In the genomic region with DNA sequence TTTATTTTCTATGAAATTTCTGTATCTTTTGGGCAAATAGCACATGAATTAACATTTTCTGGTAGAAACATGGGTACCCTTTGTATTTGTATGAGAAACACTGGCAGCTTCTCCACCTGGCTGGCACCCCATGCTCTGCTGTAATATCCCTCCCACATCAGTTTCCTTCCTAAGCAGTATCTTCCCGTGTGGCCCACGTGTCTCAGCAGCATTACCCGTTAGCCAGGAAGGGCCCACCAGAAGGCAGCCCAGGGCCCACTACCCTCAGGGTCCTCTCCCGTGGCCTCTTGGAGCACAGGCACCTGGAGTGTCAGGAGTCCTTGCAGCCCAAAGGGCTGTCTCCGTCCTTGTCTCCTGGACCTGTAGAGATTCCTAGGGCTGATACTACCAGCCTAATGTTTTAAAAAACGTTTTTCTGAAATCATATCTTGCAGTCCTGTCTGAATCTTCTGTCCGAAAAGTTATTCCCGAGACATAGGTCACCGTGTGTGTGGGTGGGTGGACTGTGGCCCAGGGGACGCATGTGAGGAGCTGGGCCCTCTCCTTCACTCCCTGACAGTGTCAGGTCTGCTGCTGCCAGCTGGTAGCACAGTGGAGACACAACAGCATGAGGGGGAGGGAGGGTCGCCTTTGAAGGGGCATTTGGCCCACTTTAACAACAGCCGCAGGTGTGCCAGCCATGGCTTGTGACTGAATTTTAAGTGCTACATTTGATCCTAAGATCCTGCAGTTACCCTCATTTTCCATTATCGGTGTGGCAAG, we compare ENCODE assay signal across 34 cellular contexts. TPM values are rescaled to one million over a fixed set of nuclear protein-coding genes. Genes with fewer than 3 reads are reported as not detected.
"Had no signal": no experiment of that assay in that cellular context is flagged by ENCODE, and none has a peak within 500 bp of the region (broad histone marks: within the 10 kb centered on the region; RNA-seq: fewer than 3 reads in every experiment).

No MANE protein-coding gene starts in this region.

- H3K4me1 Mint-ChIP-seq: endodermal cell, mesothelial cell of epicardium, neural progenitor cell had no signal

- H3K4me3 ChIP-seq: colonic mucosa, esophagus muscularis mucosa, gastroesophageal sphincter, heart right ventricle, lung, mucosa of descending colon, neural progenitor cell, psoas muscle, sigmoid colon, thoracic aorta, transverse colon, vagina had no signal

- H3K9me3 ChIP-seq: colonic mucosa, esophagus muscularis mucosa, gastroesophageal sphincter, heart right ventricle, mucosa of descending colon, psoas muscle, sigmoid colon, thoracic aorta, transverse colon, vagina had no signal

- H3K27ac Mint-ChIP-seq: dendritic cell treated with granulocyte-macrophage colony-stimulating factor and Interleukin-4, amounts not matched to agents 40 ng/mL and 50 ng/mL, for 4 days; mesothelial cell of epicardium; natural killer cell treated with Interleukin-12 subunit alpha and Interleukin-12 subunit beta and Interleukin-15 and Interleukin-18, amount 100 ng/mL, for 72 hours; stimulated activated effector memory CD8-positive, alpha-beta T cell treated with anti-CD3 and anti-CD28 coated beads, Interleukin-12 subunit alpha, Interleukin-12 subunit beta, amount 100 ng/mL, for 72 hours; stimulated activated naive CD8-positive, alpha-beta T cell treated with anti-CD3 and anti-CD28 coated beads, Interleukin-15, Interleukin-2, amounts not matched to agents 100 ng/mL and 50 ng/mL, for 24 hours had no signal

- H3K27me3 ChIP-seq: colonic mucosa, esophagus muscularis mucosa, foreskin keratinocyte, gastroesophageal sphincter, heart right ventricle, neural progenitor cell, sigmoid colon, transverse colon, vagina had no signal

- H3K27me3 Mint-ChIP-seq: dendritic cell treated with granulocyte-macrophage colony-stimulating factor and Interleukin-4, amounts not matched to agents 40 ng/mL and 50 ng/mL, for 4 days; naive B cell; natural killer cell treated with Interleukin-12 subunit alpha and Interleukin-12 subunit beta and Interleukin-15 and Interleukin-18, amount 100 ng/mL, for 72 hours; stimulated activated naive CD8-positive, alpha-beta T cell treated with anti-CD3 and anti-CD28 coated beads, Interleukin-15, Interleukin-2, amounts not matched to agents 100 ng/mL and 50 ng/mL, for 24 hours had no signal

- H3K4me3 Mint-ChIP-seq: dendritic cell treated with granulocyte-macrophage colony-stimulating factor and Interleukin-4, amounts not matched to agents 40 ng/mL and 50 ng/mL, for 4 days; endodermal cell; immature natural killer cell; mesothelial cell of epicardium; naive B cell; natural killer cell treated with Interleukin-12 subunit alpha and Interleukin-12 subunit beta and Interleukin-15 and Interleukin-18, amount 100 ng/mL, for 72 hours; neural progenitor cell; stimulated activated effector memory CD8-positive, alpha-beta T cell treated with anti-CD3 and anti-CD28 coated beads, Interleukin-12 subunit alpha, Interleukin-12 subunit beta, amount 100 ng/mL, for 72 hours; stimulated activated naive CD8-positive, alpha-beta T cell treated with anti-CD3 and anti-CD28 coated beads, Interleukin-15, Interleukin-2, amounts not matched to agents 100 ng/mL and 50 ng/mL, for 24 hours had no signal

- DNase-seq: colonic mucosa; effector CD8-positive, alpha-beta T cell; endodermal cell; foreskin keratinocyte; heart right ventricle; hippocampal formation; immature natural killer cell; islet precursor cell; mesenchymal stem cell; mucosa of descending colon; naive B cell; psoas muscle; right cardiac atrium; sigmoid colon; stimulated activated CD4-positive, alpha-beta T cell treated with anti-CD3 and anti-CD28 coated beads, Interleukin-2, amount 100 ng/mL, for 24 hours; stimulated activated CD4-positive, alpha-beta T cell treated with anti-CD3 and anti-CD28 coated beads, Interleukin-4, amount 100 ng/mL, for 24 hours; transverse colon had no signal

- ATAC-seq: foreskin keratinocyte; gastroesophageal sphincter; mucosa of descending colon; natural killer cell treated with Interleukin-12 subunit alpha and Interleukin-12 subunit beta and Interleukin-15 and Interleukin-18, amount 100 ng/mL, for 72 hours; stimulated activated effector memory CD8-positive, alpha-beta T cell treated with anti-CD3 and anti-CD28 coated beads, Interleukin-12 subunit alpha, Interleukin-12 subunit beta, amount 100 ng/mL, for 72 hours had no signal

- H3K27ac ChIP-seq: colonic mucosa, esophagus muscularis mucosa, foreskin keratinocyte, gastroesophageal sphincter, heart right ventricle, neural progenitor cell, parathyroid adenoma, psoas muscle, sigmoid colon, thoracic aorta, transverse colon, vagina had no signal

- H3K4me1 ChIP-seq: colonic mucosa, esophagus muscularis mucosa, foreskin keratinocyte, gastroesophageal sphincter, neural progenitor cell, parathyroid adenoma, psoas muscle, sigmoid colon, transverse colon, vagina had no signal

- H3K9me3 Mint-ChIP-seq: dendritic cell treated with granulocyte-macrophage colony-stimulating factor and Interleukin-4, amounts not matched to agents 40 ng/mL and 50 ng/mL, for 4 days; endodermal cell; immature natural killer cell; mesothelial cell of epicardium; naive B cell; natural killer cell treated with Interleukin-12 subunit alpha and Interleukin-12 subunit beta and Interleukin-15 and Interleukin-18, amount 100 ng/mL, for 72 hours; neural progenitor cell; stimulated activated effector memory CD8-positive, alpha-beta T cell treated with anti-CD3 and anti-CD28 coated beads, Interleukin-12 subunit alpha, Interleukin-12 subunit beta, amount 100 ng/mL, for 72 hours; stimulated activated naive CD8-positive, alpha-beta T cell treated with anti-CD3 and anti-CD28 coated beads, Interleukin-15, Interleukin-2, amounts not matched to agents 100 ng/mL and 50 ng/mL, for 24 hours had no signal

RNA-seq across cellular contexts. Expression of a gene that starts 22.0 kb away (rescaled TPM):
- total RNA-seq: endothelial cell of umbilical vein, epithelial cell of proximal tubule, foreskin keratinocyte, renal cortical epithelial cell, skeletal muscle tissue, thoracic aorta, transverse colon, ureter had no signal
